In the genomic region with DNA sequence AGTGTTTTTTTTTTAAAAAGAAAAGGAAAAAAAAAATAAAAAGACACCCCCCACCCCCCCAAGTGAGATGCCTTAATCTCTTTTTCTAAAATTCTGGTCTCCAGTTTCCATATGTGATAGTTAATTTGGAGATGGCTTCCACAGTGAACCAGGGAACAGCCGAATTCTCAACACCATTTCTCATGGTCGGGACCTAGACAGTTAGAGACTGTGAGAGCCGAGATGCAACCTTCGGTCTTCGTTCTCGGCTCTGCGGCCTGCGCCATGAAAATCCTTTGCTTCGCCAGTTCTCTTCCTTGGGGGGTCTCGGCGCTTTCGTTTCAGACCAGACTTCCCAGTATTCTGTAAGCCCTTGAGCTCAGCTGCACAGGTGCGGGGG, we compare ENCODE assay signal across 1 cellular context.
TF ChIP-seq lines count a peak whose summit lies in the region.

No MANE protein-coding gene starts in this region.

TF ChIP-seq in HepG2, 621 proteins besides CTCF, POLR2A, EP300 and RAD21:
- no peak for TF ChIP-seq ZNF354B (CRISPR knock-in tag; IDR thresholded peaks at IDR 0.05)
- no peak for TF ChIP-seq NFE2L1 (CRISPR knock-in tag; IDR thresholded peaks at IDR 0.05; ENCODE audit: borderline replicate concordance)
- no peak for TF ChIP-seq NFATC3 (CRISPR knock-in tag; IDR thresholded peaks at IDR 0.05)
- no peak for TF ChIP-seq U2AF1 (optimal IDR thresholded peaks at IDR 0.05; ENCODE audit: low read depth, low read length)
- no peak for TF ChIP-seq RARG (CRISPR knock-in tag; IDR thresholded peaks at IDR 0.05; ENCODE audit: low read depth)
- no peak for TF ChIP-seq NFYC (CRISPR knock-in tag; IDR thresholded peaks at IDR 0.05)
- TF ChIP-seq, protein P1, sequence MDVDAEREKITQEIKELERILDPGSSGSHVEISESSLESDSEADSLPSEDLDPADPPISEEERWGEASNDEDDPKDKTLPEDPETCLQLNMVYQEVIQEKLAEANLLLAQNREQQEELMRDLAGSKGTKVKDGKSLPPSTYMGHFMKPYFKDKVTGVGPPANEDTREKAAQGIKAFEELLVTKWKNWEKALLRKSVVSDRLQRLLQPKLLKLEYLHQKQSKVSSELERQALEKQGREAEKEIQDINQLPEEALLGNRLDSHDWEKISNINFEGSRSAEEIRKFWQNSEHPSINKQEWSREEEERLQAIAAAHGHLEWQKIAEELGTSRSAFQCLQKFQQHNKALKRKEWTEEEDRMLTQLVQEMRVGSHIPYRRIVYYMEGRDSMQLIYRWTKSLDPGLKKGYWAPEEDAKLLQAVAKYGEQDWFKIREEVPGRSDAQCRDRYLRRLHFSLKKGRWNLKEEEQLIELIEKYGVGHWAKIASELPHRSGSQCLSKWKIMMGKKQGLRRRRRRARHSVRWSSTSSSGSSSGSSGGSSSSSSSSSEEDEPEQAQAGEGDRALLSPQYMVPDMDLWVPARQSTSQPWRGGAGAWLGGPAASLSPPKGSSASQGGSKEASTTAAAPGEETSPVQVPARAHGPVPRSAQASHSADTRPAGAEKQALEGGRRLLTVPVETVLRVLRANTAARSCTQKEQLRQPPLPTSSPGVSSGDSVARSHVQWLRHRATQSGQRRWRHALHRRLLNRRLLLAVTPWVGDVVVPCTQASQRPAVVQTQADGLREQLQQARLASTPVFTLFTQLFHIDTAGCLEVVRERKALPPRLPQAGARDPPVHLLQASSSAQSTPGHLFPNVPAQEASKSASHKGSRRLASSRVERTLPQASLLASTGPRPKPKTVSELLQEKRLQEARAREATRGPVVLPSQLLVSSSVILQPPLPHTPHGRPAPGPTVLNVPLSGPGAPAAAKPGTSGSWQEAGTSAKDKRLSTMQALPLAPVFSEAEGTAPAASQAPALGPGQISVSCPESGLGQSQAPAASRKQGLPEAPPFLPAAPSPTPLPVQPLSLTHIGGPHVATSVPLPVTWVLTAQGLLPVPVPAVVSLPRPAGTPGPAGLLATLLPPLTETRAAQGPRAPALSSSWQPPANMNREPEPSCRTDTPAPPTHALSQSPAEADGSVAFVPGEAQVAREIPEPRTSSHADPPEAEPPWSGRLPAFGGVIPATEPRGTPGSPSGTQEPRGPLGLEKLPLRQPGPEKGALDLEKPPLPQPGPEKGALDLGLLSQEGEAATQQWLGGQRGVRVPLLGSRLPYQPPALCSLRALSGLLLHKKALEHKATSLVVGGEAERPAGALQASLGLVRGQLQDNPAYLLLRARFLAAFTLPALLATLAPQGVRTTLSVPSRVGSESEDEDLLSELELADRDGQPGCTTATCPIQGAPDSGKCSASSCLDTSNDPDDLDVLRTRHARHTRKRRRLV (CRISPR knock-in tag; IDR thresholded peaks at IDR 0.05), result no peak
- no peak for TF ChIP-seq POLR2AphosphoS2 (IDR thresholded peaks at IDR 0.05; ENCODE audit: low read depth, low read length)
- no peak for TF ChIP-seq ZNF564 (CRISPR knock-in tag; IDR thresholded peaks at IDR 0.05)
- TF ChIP-seq SOX6 (IDR thresholded peaks at IDR 0.05), result no peak
- TF ChIP-seq SOX6 (CRISPR knock-in tag; IDR thresholded peaks at IDR 0.05), result no peak
- TF ChIP-seq GTF3A (CRISPR knock-in tag; conservative IDR thresholded peaks at IDR 0.05), result no peak
- TF ChIP-seq, protein P2, sequence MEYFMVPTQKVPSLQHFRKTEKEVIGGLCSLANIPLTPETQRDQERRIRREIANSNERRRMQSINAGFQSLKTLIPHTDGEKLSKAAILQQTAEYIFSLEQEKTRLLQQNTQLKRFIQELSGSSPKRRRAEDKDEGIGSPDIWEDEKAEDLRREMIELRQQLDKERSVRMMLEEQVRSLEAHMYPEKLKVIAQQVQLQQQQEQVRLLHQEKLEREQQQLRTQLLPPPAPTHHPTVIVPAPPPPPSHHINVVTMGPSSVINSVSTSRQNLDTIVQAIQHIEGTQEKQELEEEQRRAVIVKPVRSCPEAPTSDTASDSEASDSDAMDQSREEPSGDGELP (IDR thresholded peaks at IDR 0.05; ENCODE audit: borderline replicate concordance, low read depth), result no peak
- TF ChIP-seq ZBTB38 (CRISPR knock-in tag; IDR thresholded peaks at IDR 0.05), result no peak
- TF ChIP-seq ZNF260 (CRISPR knock-in tag; IDR thresholded peaks at IDR 0.05; ENCODE audit: borderline replicate concordance, low read depth), result no peak
